ENCODE assay signal across 19 cellular contexts in the genomic region with DNA sequence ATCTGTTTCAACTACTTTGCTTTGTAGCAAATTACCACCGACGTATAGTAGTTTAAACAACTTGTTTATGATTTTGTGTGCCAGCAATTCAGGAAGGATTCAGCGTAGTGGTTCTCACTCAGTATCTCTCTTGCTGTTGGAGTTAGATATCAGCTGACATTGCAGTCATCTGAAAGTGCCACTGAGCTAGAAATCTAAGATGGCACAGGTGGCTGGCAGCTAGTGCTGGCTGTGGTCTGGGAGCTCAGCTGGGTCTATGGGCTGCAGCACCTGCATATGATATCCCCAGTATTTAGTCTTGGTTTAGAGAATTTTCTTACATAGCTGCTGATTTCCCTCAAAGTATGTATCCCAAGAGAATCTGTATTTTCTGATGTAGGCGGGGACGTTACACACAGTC.
DNase-seq lines count a peak whose midpoint lies in the region; ATAC-seq and TF ChIP-seq lines count a peak whose summit lies in the region.
"Had no signal": no experiment of that assay in that cellular context is flagged by ENCODE, and none has a peak within 500 bp of the region (broad histone marks: within the 10 kb centered on the region; RNA-seq: fewer than 3 reads in every experiment).

No MANE protein-coding gene starts in this region.

- H3K4me2 ChIP-seq in MM.1S (ENCODE audit: low read depth, low read length), result peak overlapping the region; percentile 31; the same call in 1 of the 2 replicates
- H3K4me2 ChIP-seq: BLaER1, GM23338 had no signal

- peak overlapping the region; percentile 49; the same call in 1 of the 2 replicates for H3K27ac ChIP-seq in MM.1S (ENCODE audit: low read length)
- H3K27ac ChIP-seq: 22Rv1, BLaER1, C4-2B had no signal

- peaks cover 4% of the 10 kb centered on the region; the same call in 1 of the 2 replicates for H3K4me1 ChIP-seq in MM.1S (ENCODE audit: low read length)
- H3K4me1 ChIP-seq: BLaER1, Caco-2 had no signal

- H3F3A ChIP-seq in MM.1S (ENCODE audit: insufficient read depth, low read length), result no peaks in the 10 kb centered on the region

- H3K27me3 ChIP-seq in MM.1S (replicated peaks; ENCODE audit: insufficient read depth, low read length), result no peaks in the 10 kb centered on the region
- H3K27me3 ChIP-seq: BLaER1 had no signal

- no peaks in the 10 kb centered on the region for H3K9me3 ChIP-seq in MM.1S (replicated peaks; ENCODE audit: insufficient read depth, low read length)
- H3K9me3 ChIP-seq: BLaER1, Caco-2 had no signal

- TF ChIP-seq CTCF in MM.1S (IDR thresholded peaks at IDR 0.05; ENCODE audit: low read length), result no peak

- H3K79me2 ChIP-seq in MM.1S (ENCODE audit: low read length), result no peaks in the 10 kb centered on the region

- no peak overlapping the region for H2AFZ ChIP-seq in MM.1S (ENCODE audit: low read length)
- H2AFZ ChIP-seq: GM23338 had no signal

- ATAC-seq in HG03520 (IDR thresholded peaks at IDR 0.05; ENCODE audit: unreplicated experiment), result no peak
- ATAC-seq: CD8-positive, alpha-beta T cell; GM12878; GM23338; HCT116 had no signal

- no peak overlapping the region for H3K4me3 ChIP-seq in MM.1S (ENCODE audit: low read length)
- H3K4me3 ChIP-seq: BLaER1, GM12878, GM23338 had no signal

- no peaks in the 10 kb centered on the region for H4K20me1 ChIP-seq in MM.1S (ENCODE audit: insufficient read depth, low read length)
- H4K20me1 ChIP-seq: BLaER1 had no signal

- peak; percentile 21 to 30 for DNase-seq in NCI-H524 (lab: John Stamatoyannopoulos, UW)
- no peak for DNase-seq in NCI-H524 treated with DMSO at 0.1 percent for 48 hours (lab: John Stamatoyannopoulos, UW)
- DNase-seq in MM.1S, result peak; percentile 87
- DNase-seq in RPMI8226, result peak; percentile 21
- DNase-seq in NCI-H2196 treated with DMSO at 0.1 percent for 48 hours (lab: John Stamatoyannopoulos, UW; ENCODE audit: unreplicated experiment), result no peak
- DNase-seq: Caco-2; CD4-positive, CD25-positive, alpha-beta regulatory T cell; CD8-positive, alpha-beta T cell; DMS153; EL; GDM1; H9 had no signal

- H3K36me3 ChIP-seq in MM.1S (replicated peaks; ENCODE audit: insufficient read depth, low read length), result no peaks in the 10 kb centered on the region
- H3K36me3 ChIP-seq: BLaER1 had no signal

- H3K9ac ChIP-seq in MM.1S (ENCODE audit: low read length), result no peak overlapping the region
- H3K9ac ChIP-seq: BLaER1 had no signal

- no peaks in the 10 kb centered on the region for H3K9me2 ChIP-seq in MM.1S (replicated peaks; ENCODE audit: insufficient read depth, low read length)

Comparison
In these comparisons a context has a peak if more than half of its experiments do, and no peak if none do; other contexts are left out.
1. DNase-seq: peak in NCI-H524 (2 of 2), MM.1S (single experiment) and RPMI8226 (single experiment); none in NCI-H524 treated with DMSO at 0.1 percent for 48 hours (single experiment) and NCI-H2196 treated with DMSO at 0.1 percent for 48 hours (single experiment).